Comparison of ENCODE assay signal across 8 cellular contexts in genomic region chr11:65711785-65712632, GRCh38. TPM values are rescaled to one million over a fixed set of nuclear protein-coding genes. Genes with fewer than 3 reads are reported as not detected.
DNase-seq lines count a peak whose midpoint lies in the region; ATAC-seq and TF ChIP-seq lines count a peak whose summit lies in the region.

Gene KAT5, plus strand, starts transcription at chr11:65712252. Its CDS starts 16 bp downstream, at chr11:65712268.

- H3K36me3 Mint-ChIP-seq in activated CD4-positive, alpha-beta T cell treated with anti-CD3 and anti-CD28 coated beads, Interleukin-2, amount 10 ng/mL, durations not matched to agents 24 days and 14 days (ENCODE audit: low read depth), result peaks cover 38% of the 10 kb centered on the region

- peaks cover 38 to 63% (median 53%) of the 10 kb centered on the region in 10 experiments for H3K4me1 ChIP-seq in BLaER1 treated with 17β-estradiol and CSF1 and Interleukin-3, amounts not matched to agents 10 nM and 100 nM

- no peaks in the 10 kb centered on the region for H3K27me3 ChIP-seq in BLaER1 treated with 17β-estradiol and CSF1 and Interleukin-3, amounts not matched to agents 10 nM and 100 nM

- peak within 1 kb of the TSS; percentile 60 to 80 (median 68) for H3K4me3 ChIP-seq in BLaER1 treated with 17β-estradiol and CSF1 and Interleukin-3, amounts not matched to agents 10 nM and 100 nM
- peak within 1 kb of the TSS; percentile 90 for H3K4me3 ChIP-seq in coronary artery

- H3K4me1 Mint-ChIP-seq in activated CD4-positive, alpha-beta T cell treated with anti-CD3 and anti-CD28 coated beads, Interleukin-2, amount 10 ng/mL, durations not matched to agents 24 days and 14 days, result peaks cover 22% of the 10 kb centered on the region

- H3K9ac ChIP-seq in BLaER1 treated with 17β-estradiol and CSF1 and Interleukin-3, amounts not matched to agents 10 nM and 100 nM, result peak within 1 kb of the TSS; percentile 90 to 99 (median 97)

- peak; percentile 96 for TF ChIP-seq CTCF in coronary artery (IDR thresholded peaks at IDR 0.05)

- H3K4me2 ChIP-seq in BLaER1 treated with 17β-estradiol and CSF1 and Interleukin-3, amounts not matched to agents 10 nM and 100 nM, result peak within 1 kb of the TSS; percentile 77 to 95 (median 92)

- DNase-seq in GM19240 (ENCODE audit: insufficient read length, low spot score), result peak; percentile 68
- peak; percentile 98 to 99 for DNase-seq in NCI-H526 (lab: John Stamatoyannopoulos, UW)
- peak; percentile 99 for DNase-seq in activated CD4-positive, alpha-beta T cell treated with anti-CD3 and anti-CD28 coated beads, Interleukin-2, amount 10 ng/mL, durations not matched to agents 24 days and 14 days
- peak; percentile 99 for DNase-seq in coronary artery (ENCODE audit: low spot score)
- peak; percentile 99 for DNase-seq in left kidney (ENCODE audit: low read depth, low spot score)
- DNase-seq in stimulated activated CD4-positive, alpha-beta T cell treated with anti-CD3 and anti-CD28 coated beads, Interleukin-2, amount 100 ng/mL, for 24 hours, result peak; percentile 99

- H3K27me3 Mint-ChIP-seq in activated CD4-positive, alpha-beta T cell treated with anti-CD3 and anti-CD28 coated beads, Interleukin-2, amount 10 ng/mL, durations not matched to agents 24 days and 14 days, result no peaks in the 10 kb centered on the region

- H4K20me1 ChIP-seq in BLaER1 treated with 17β-estradiol and CSF1 and Interleukin-3, amounts not matched to agents 10 nM and 100 nM, result peaks cover 3 to 45% (median 36%) of the 10 kb centered on the region in 11 experiments; a peak in 20 of 22 replicates

- intact Hi-C loops in activated CD4-positive, alpha-beta T cell treated with anti-CD3 and anti-CD28 coated beads, Interleukin-2, amount 10 ng/mL, durations not matched to agents 24 days and 14 days (cut with micrococcal nuclease), result loop anchor here (1.0 to 5.0 kb wide), 7 partner anchors 8 to 577 kb away; partner anchors contain the start of genes AP5B1, BANF1, CCDC85B and CFL1

- H3K9me3 ChIP-seq in BLaER1 treated with 17β-estradiol and CSF1 and Interleukin-3, amounts not matched to agents 10 nM and 100 nM (replicated peaks in 1 of 11), result no peaks in the 10 kb centered on the region

- peaks cover 40 to 44% (median 43%) of the 10 kb centered on the region in 11 experiments for H3K36me3 ChIP-seq in BLaER1 treated with 17β-estradiol and CSF1 and Interleukin-3, amounts not matched to agents 10 nM and 100 nM

- peak within 1 kb of the TSS; percentile 99 for H3K27ac Mint-ChIP-seq in activated CD4-positive, alpha-beta T cell treated with anti-CD3 and anti-CD28 coated beads, Interleukin-2, amount 10 ng/mL, durations not matched to agents 24 days and 14 days

- peak within 1 kb of the TSS; percentile 95 to 100 (median 99) for H3K27ac ChIP-seq in BLaER1 treated with 17β-estradiol and CSF1 and Interleukin-3, amounts not matched to agents 10 nM and 100 nM
- H3K27ac ChIP-seq in coronary artery, result peak within 1 kb of the TSS; percentile 94 to 98

- peak within 1 kb of the TSS; percentile 93 for H3K4me3 Mint-ChIP-seq in activated CD4-positive, alpha-beta T cell treated with anti-CD3 and anti-CD28 coated beads, Interleukin-2, amount 10 ng/mL, durations not matched to agents 24 days and 14 days

- no peaks in the 10 kb centered on the region for H3K9me3 Mint-ChIP-seq in activated CD4-positive, alpha-beta T cell treated with anti-CD3 and anti-CD28 coated beads, Interleukin-2, amount 10 ng/mL, durations not matched to agents 24 days and 14 days

- ATAC-seq in HG03460 (IDR thresholded peaks at IDR 0.05; ENCODE audit: unreplicated experiment), result peak; percentile 74

RNA-seq across cellular contexts. Expression of gene KAT5, which starts in this region (rescaled TPM):
- total RNA-seq in activated CD4-positive, alpha-beta T cell treated with anti-CD3 and anti-CD28 coated beads, Interleukin-2, amount 10 ng/mL, durations not matched to agents 24 days and 14 days, result 71.6 and 72.3 TPM in 2 replicates

Comparison
In these comparisons a context has a peak if more than half of its experiments do, and no peak if none do; other contexts are left out.
1. Peak in every context shown above with its lines: DNase-seq, ATAC-seq, H3K4me3 ChIP-seq and H3K27ac ChIP-seq.